In genomic region chr13:78722700-78723099, GRCh38 we compare ENCODE assay signal across 8 cellular contexts.
"Had no signal": no experiment of that assay in that cellular context is flagged by ENCODE, and none has a peak within 500 bp of the region (broad histone marks: within the 10 kb centered on the region; RNA-seq: fewer than 3 reads in every experiment).

No MANE protein-coding gene starts in this region.

- H3K9ac ChIP-seq: GM23248 had no signal

- H3K9me3 ChIP-seq: HAP-1 had no signal

- H2AFZ ChIP-seq: GM23248 had no signal

- ATAC-seq: HCT116, K562 had no signal

- H3K27ac ChIP-seq: GM23248 had no signal

- DNase-seq: GM23248, GOT3, H7, HFFc6, IMR-90 had no signal

- H3K36me3 ChIP-seq: HAP-1 had no signal

- H3K4me3 ChIP-seq: GM23248, HAP-1, K562 had no signal

- H3K4me1 ChIP-seq: HAP-1 had no signal
